18 cellular contexts compared by ENCODE assay signal in genomic region chr14:63860146-63860545, GRCh38. TPM values are rescaled to one million over a fixed set of nuclear protein-coding genes. Genes with fewer than 3 reads are reported as not detected.
A peak's percentile ranks its signal among the peaks of the same experiment; 100 is the strongest.
DNase-seq lines count a peak whose midpoint lies in the region; ATAC-seq and TF ChIP-seq lines count a peak whose summit lies in the region.
"Had no signal": no experiment of that assay in that cellular context is flagged by ENCODE, and none has a peak within 500 bp of the region (broad histone marks: within the 10 kb centered on the region; RNA-seq: fewer than 3 reads in every experiment).

No MANE protein-coding gene starts in this region.

- H3K27me3 Mint-ChIP-seq in T-helper 2 cell treated with Interferon-gamma antibody and Interleukin-4, amounts not matched to agents 5 μg/mL and 100 μg/mL, for 36 hours (ENCODE audit: low read depth) = peaks cover 41% of the 10 kb centered on the region
- H3K27me3 Mint-ChIP-seq in activated naive CD8-positive, alpha-beta T cell treated with anti-CD3 and anti-CD28 coated beads, Interleukin-2, amount 10 ng/mL, durations not matched to agents 7 days and 5 days = no peaks in the 10 kb centered on the region
- H3K27me3 Mint-ChIP-seq in nephron (ENCODE audit: low read depth) = peaks cover 8% of the 10 kb centered on the region
- H3K27me3 Mint-ChIP-seq: activated CD4-positive, alpha-beta memory T cell treated with anti-CD3 and anti-CD28 coated beads for 36 hours had no signal

- POLR2A ChIA-PET in activated naive CD8-positive, alpha-beta T cell treated with anti-CD3 and anti-CD28 coated beads, Interleukin-2, amount 10 ng/mL, durations not matched to agents 7 days and 5 days (lab: Charles Lee) = no interaction called here

- ATAC-seq in activated naive CD8-positive, alpha-beta T cell treated with anti-CD3 and anti-CD28 coated beads, Interleukin-2, amount 10 ng/mL, durations not matched to agents 7 days and 5 days (ENCODE audit: low read depth) = no peak
- ATAC-seq in upper lobe of right lung = no peak
- no peak for ATAC-seq in HG03460 (IDR thresholded peaks at IDR 0.05; ENCODE audit: unreplicated experiment)
- ATAC-seq: HCT116, HepG2 had no signal

- intact Hi-C loops in upper lobe of right lung (cut with DNase I) = no loop called here

- peaks cover 18% of the 10 kb centered on the region for H3K36me3 Mint-ChIP-seq in T-helper 2 cell treated with Interferon-gamma antibody and Interleukin-4, amounts not matched to agents 5 μg/mL and 100 μg/mL, for 36 hours (ENCODE audit: low read depth)
- peaks cover 20% of the 10 kb centered on the region for H3K36me3 Mint-ChIP-seq in activated naive CD8-positive, alpha-beta T cell treated with anti-CD3 and anti-CD28 coated beads, Interleukin-2, amount 10 ng/mL, durations not matched to agents 7 days and 5 days
- H3K36me3 Mint-ChIP-seq in nephron (ENCODE audit: low read depth) = no peaks in the 10 kb centered on the region

- no peak overlapping the region for H3K4me3 ChIP-seq in upper lobe of right lung
- H3K4me3 ChIP-seq: colonic mucosa, upper lobe of left lung had no signal

- DNase-seq in T-helper 2 cell treated with Interferon-gamma antibody and Interleukin-4, amounts not matched to agents 5 μg/mL and 100 μg/mL, for 36 hours (ENCODE audit: low spot score) = no peak
- DNase-seq in T-helper 2 cell (no peak), NCI-H2227 (lab: John Stamatoyannopoulos, UW; ENCODE audit: unreplicated experiment) (peak; percentile 46), upper lobe of right lung (no peak)
- DNase-seq in activated naive CD8-positive, alpha-beta T cell treated with anti-CD3 and anti-CD28 coated beads, Interleukin-2, amount 10 ng/mL, durations not matched to agents 7 days and 5 days = no peak
- DNase-seq in stimulated activated naive CD4-positive, alpha-beta T cell treated with Interleukin-2 at 50 U/mL for 16 hours (lab: John Stamatoyannopoulos, UW) = no peak
- DNase-seq: activated CD4-positive, alpha-beta memory T cell treated with anti-CD3 and anti-CD28 coated beads for 36 hours; activated T-cell treated with anti-CD3 and anti-CD28 coated beads, Interleukin-2, amount 50 U/mL, for 1 hour; colonic mucosa; NCI-H1105; NCI-H2081 treated with DMSO at 0.1 percent for 48 hours; stimulated activated CD4-positive, alpha-beta T cell treated with anti-CD3 and anti-CD28 coated beads, Interleukin-4, amount 100 ng/mL, for 1 hour; upper lobe of left lung had no signal

- no peak overlapping the region for H3K4me3 Mint-ChIP-seq in T-helper 2 cell treated with Interferon-gamma antibody and Interleukin-4, amounts not matched to agents 5 μg/mL and 100 μg/mL, for 36 hours
- peak overlapping the region; percentile 48 for H3K4me3 Mint-ChIP-seq in activated naive CD8-positive, alpha-beta T cell treated with anti-CD3 and anti-CD28 coated beads, Interleukin-2, amount 10 ng/mL, durations not matched to agents 7 days and 5 days
- no peak overlapping the region for H3K4me3 Mint-ChIP-seq in nephron
- H3K4me3 Mint-ChIP-seq: activated CD4-positive, alpha-beta memory T cell treated with anti-CD3 and anti-CD28 coated beads for 36 hours had no signal

- H3K27ac Mint-ChIP-seq in T-helper 2 cell treated with Interferon-gamma antibody and Interleukin-4, amounts not matched to agents 5 μg/mL and 100 μg/mL, for 36 hours = peak overlapping the region; percentile 36
- H3K27ac Mint-ChIP-seq in activated naive CD8-positive, alpha-beta T cell treated with anti-CD3 and anti-CD28 coated beads, Interleukin-2, amount 10 ng/mL, durations not matched to agents 7 days and 5 days = peak overlapping the region; percentile 53
- peak overlapping the region in 2 of 3 experiments; percentile 8 to 21 for H3K27ac Mint-ChIP-seq in nephron
- H3K27ac Mint-ChIP-seq: activated CD4-positive, alpha-beta memory T cell treated with anti-CD3 and anti-CD28 coated beads for 36 hours had no signal

- peaks cover 47% of the 10 kb centered on the region for H3K4me1 Mint-ChIP-seq in T-helper 2 cell treated with Interferon-gamma antibody and Interleukin-4, amounts not matched to agents 5 μg/mL and 100 μg/mL, for 36 hours (ENCODE audit: low read depth)
- H3K4me1 Mint-ChIP-seq in activated naive CD8-positive, alpha-beta T cell treated with anti-CD3 and anti-CD28 coated beads, Interleukin-2, amount 10 ng/mL, durations not matched to agents 7 days and 5 days = peaks cover 60% of the 10 kb centered on the region
- peaks cover 23% of the 10 kb centered on the region for H3K4me1 Mint-ChIP-seq in nephron

- no peak overlapping the region for H3K27ac ChIP-seq in upper lobe of right lung
- H3K27ac ChIP-seq: colonic mucosa, upper lobe of left lung, VCaP had no signal

- no peaks in the 10 kb centered on the region for H3K9me3 ChIP-seq in upper lobe of right lung
- H3K9me3 ChIP-seq: colonic mucosa, upper lobe of left lung had no signal

- no peaks in the 10 kb centered on the region for H3K36me3 ChIP-seq in upper lobe of right lung
- H3K36me3 ChIP-seq: colonic mucosa, upper lobe of left lung had no signal

- no peaks in the 10 kb centered on the region for H3K27me3 ChIP-seq in upper lobe of right lung
- H3K27me3 ChIP-seq: colonic mucosa, upper lobe of left lung had no signal

- H3K9me3 Mint-ChIP-seq in T-helper 2 cell treated with Interferon-gamma antibody and Interleukin-4, amounts not matched to agents 5 μg/mL and 100 μg/mL, for 36 hours = no peaks in the 10 kb centered on the region
- H3K9me3 Mint-ChIP-seq in activated naive CD8-positive, alpha-beta T cell treated with anti-CD3 and anti-CD28 coated beads, Interleukin-2, amount 10 ng/mL, durations not matched to agents 7 days and 5 days = no peaks in the 10 kb centered on the region
- no peaks in the 10 kb centered on the region for H3K9me3 Mint-ChIP-seq in nephron
- H3K9me3 Mint-ChIP-seq: activated CD4-positive, alpha-beta memory T cell treated with anti-CD3 and anti-CD28 coated beads for 36 hours had no signal

- peaks cover 12% of the 10 kb centered on the region for H3K4me1 ChIP-seq in upper lobe of right lung
- H3K4me1 ChIP-seq: colonic mucosa had no signal

- TF ChIP-seq CTCF in nephron (IDR thresholded peaks at IDR 0.05; ENCODE audit: unreplicated experiment in 3 of 3) (no peak), upper lobe of right lung (IDR thresholded peaks at IDR 0.05) (no peak)

RNA-seq across cellular contexts. Expression of gene SYNE2, which starts 7.3 kb away (rescaled TPM):
- total RNA-seq in activated naive CD8-positive, alpha-beta T cell treated with anti-CD3 and anti-CD28 coated beads, Interleukin-2, amount 10 ng/mL, durations not matched to agents 7 days and 5 days = 100 to 1,000 TPM; 233 to 245 TPM
- total RNA-seq in upper lobe of right lung = 121 TPM
